11 cellular contexts compared by ENCODE assay signal in the genomic region with DNA sequence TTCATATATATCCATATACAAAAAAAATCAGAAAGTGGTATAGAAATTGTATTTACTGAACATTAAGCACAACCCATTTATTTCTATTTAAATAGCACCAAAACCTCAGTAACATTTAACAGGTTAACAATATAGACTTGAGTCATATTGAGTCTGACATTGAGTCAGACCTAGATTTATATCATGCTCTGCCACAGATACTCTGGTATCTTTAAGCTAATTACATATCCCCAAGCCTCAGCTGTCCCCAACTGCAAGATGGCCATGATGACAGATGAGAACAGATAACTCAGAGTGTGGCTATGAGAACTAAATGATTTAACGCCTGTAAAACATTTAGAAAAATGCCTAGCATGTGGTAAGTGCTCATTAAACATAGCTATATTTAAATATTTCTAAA. TPM values are rescaled to one million over a fixed set of nuclear protein-coding genes. Genes with fewer than 3 reads are reported as not detected.
A peak's percentile ranks its signal among the peaks of the same experiment; 100 is the strongest.
DNase-seq lines count a peak whose midpoint lies in the region; ATAC-seq and TF ChIP-seq lines count a peak whose summit lies in the region.
"Had no signal": no experiment of that assay in that cellular context is flagged by ENCODE, and none has a peak within 500 bp of the region (broad histone marks: within the 10 kb centered on the region; RNA-seq: fewer than 3 reads in every experiment).

No MANE protein-coding gene starts in this region.

- peaks cover 2% of the 10 kb centered on the region for H3K27me3 Mint-ChIP-seq in activated CD8-positive, alpha-beta T cell treated with anti-CD3 and anti-CD28 coated beads for 36 hours
- peaks cover 46% of the 10 kb centered on the region for H3K27me3 Mint-ChIP-seq in Calu3 (ENCODE audit: unreplicated experiment)

- peak; percentile 56 for ATAC-seq in GM18505 (IDR thresholded peaks at IDR 0.05; ENCODE audit: unreplicated experiment)
- peak; percentile 68 for ATAC-seq in GM19351 (IDR thresholded peaks at IDR 0.05; ENCODE audit: unreplicated experiment)
- ATAC-seq in HG02973 (IDR thresholded peaks at IDR 0.05; ENCODE audit: unreplicated experiment): peak; percentile 75
- ATAC-seq in activated CD8-positive, alpha-beta T cell treated with anti-CD3 and anti-CD28 coated beads for 36 hours: peak; percentile 76

- no peak for TF ChIP-seq POLR2A in GM18505 (IDR thresholded peaks at IDR 0.05; ENCODE audit: borderline replicate concordance, extremely low read depth, insufficient read depth, insufficient read length)

- BruUV-seq in Calu3 (replicated peaks; lab: Mats Ljungman, UMichigan): no TSS peak

- TF ChIP-seq CTCF in activated CD8-positive, alpha-beta T cell treated with anti-CD3 and anti-CD28 coated beads for 36 hours (IDR thresholded peaks at IDR 0.05): no peak
- no peak for TF ChIP-seq CTCF in Calu3 (IDR thresholded peaks at IDR 0.05; ENCODE audit: unreplicated experiment)

- DNase-seq in activated CD8-positive, alpha-beta T cell treated with anti-CD3 and anti-CD28 coated beads for 36 hours: peak; percentile 60
- DNase-seq in NCI-H2107 treated with DMSO at 0.1 percent for 48 hours (lab: John Stamatoyannopoulos, UW; ENCODE audit: unreplicated experiment) (no peak), AG08395 (ENCODE audit: low spot score) (no peak), SW480 (ENCODE audit: low spot score) (no peak), Calu3 (no peak)
- DNase-seq: NCI-H1694, transverse colon had no signal

- POLR2A ChIA-PET in activated CD8-positive, alpha-beta T cell treated with anti-CD3 and anti-CD28 coated beads for 36 hours (lab: Charles Lee): interaction anchor here (0.9 to 2.2 kb wide), 14 partner anchors 10 to 154 kb away, joined by 3 to 9 read pairs (median 5); no protein-coding TSS in a partner anchor

- CTCF ChIA-PET in activated CD8-positive, alpha-beta T cell treated with anti-CD3 and anti-CD28 coated beads for 36 hours (lab: Charles Lee): interaction anchor here (0.9 to 3.2 kb wide), 12 partner anchors 24 to 165 kb away, joined by 3 to 38 read pairs (median 4); partner anchors contain the start of gene IFNG
- CTCF ChIA-PET in Calu3 (lab: Charles Lee): no interaction called here

- H3K4me3 Mint-ChIP-seq in activated CD8-positive, alpha-beta T cell treated with anti-CD3 and anti-CD28 coated beads for 36 hours: no peak overlapping the region
- no peak overlapping the region for H3K4me3 Mint-ChIP-seq in Calu3 (ENCODE audit: low read depth, unreplicated experiment)

- no peaks in the 10 kb centered on the region for H3K36me3 Mint-ChIP-seq in activated CD8-positive, alpha-beta T cell treated with anti-CD3 and anti-CD28 coated beads for 36 hours (ENCODE audit: low read depth)
- no peaks in the 10 kb centered on the region for H3K36me3 Mint-ChIP-seq in Calu3 (ENCODE audit: insufficient read depth, unreplicated experiment)

- peak overlapping the region; percentile 60 for H3K27ac Mint-ChIP-seq in activated CD8-positive, alpha-beta T cell treated with anti-CD3 and anti-CD28 coated beads for 36 hours
- no peak overlapping the region for H3K27ac Mint-ChIP-seq in Calu3 (ENCODE audit: unreplicated experiment)

- intact Hi-C loops in activated CD8-positive, alpha-beta T cell treated with anti-CD3 and anti-CD28 coated beads for 36 hours (cut with micrococcal nuclease): loop anchor here (2.0 to 5.0 kb wide), 2 partner anchors 37 to 40 kb away; partner anchors contain the start of gene IFNG
- intact Hi-C loops in Calu3 (cut with micrococcal nuclease; ENCODE audit: unreplicated experiment): no loop called here

- peaks cover 26% of the 10 kb centered on the region for H3K4me1 Mint-ChIP-seq in activated CD8-positive, alpha-beta T cell treated with anti-CD3 and anti-CD28 coated beads for 36 hours (ENCODE audit: low read depth)
- H3K4me1 Mint-ChIP-seq in Calu3 (ENCODE audit: low read depth, unreplicated experiment): no peaks in the 10 kb centered on the region

- no peaks in the 10 kb centered on the region for H3K9me3 Mint-ChIP-seq in activated CD8-positive, alpha-beta T cell treated with anti-CD3 and anti-CD28 coated beads for 36 hours
- no peaks in the 10 kb centered on the region for H3K9me3 Mint-ChIP-seq in Calu3 (ENCODE audit: low read depth, unreplicated experiment)

RNA-seq across cellular contexts. Expression of gene IFNG, which starts 40.3 kb away (rescaled TPM):
- total RNA-seq in activated CD8-positive, alpha-beta T cell treated with anti-CD3 and anti-CD28 coated beads for 36 hours: 10 to 100 TPM; 42.7 to 43.6 TPM
- total RNA-seq in Calu3 (2022): not detected in 2 replicates
- total RNA-seq: lung microvascular endothelial cell, transverse colon had no signal

Comparison
In these comparisons a context has a peak if more than half of its experiments do, and no peak if none do; other contexts are left out.
1. RNA of gene IFNG, which starts 40.3 kb away (total RNA-seq): 42.7 to 43.6 TPM in activated CD8-positive, alpha-beta T cell treated with anti-CD3 and anti-CD28 coated beads for 36 hours; not detected in Calu3; every median in the first group is over 10 times any median in the second.
2. Peak in every context shown above with its lines, with median percentiles within 50 percentile points of each other: ATAC-seq.